Comparison of ENCODE assay signal across 23 cellular contexts in the genomic region with DNA sequence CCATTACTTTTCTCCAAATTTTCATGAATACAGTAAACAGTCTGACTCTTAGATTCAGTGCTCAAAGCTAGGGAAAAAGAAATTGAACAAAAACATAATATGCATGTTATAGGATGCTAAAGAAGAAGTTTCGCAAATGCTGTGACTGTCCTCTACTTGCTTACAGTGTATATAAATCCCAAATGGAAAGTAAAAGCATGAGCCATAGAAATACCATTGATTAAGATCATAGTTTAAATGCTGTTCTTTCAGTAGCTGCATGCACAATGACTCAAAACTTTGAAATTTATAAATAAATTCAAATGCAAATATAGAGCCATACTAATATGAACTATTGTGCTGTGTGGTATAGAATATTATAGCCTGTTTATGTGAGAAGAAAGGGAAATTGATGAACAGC.
DNase-seq lines count a peak whose midpoint lies in the region; ATAC-seq and TF ChIP-seq lines count a peak whose summit lies in the region.
"Had no signal": no experiment of that assay in that cellular context is flagged by ENCODE, and none has a peak within 500 bp of the region (broad histone marks: within the 10 kb centered on the region; RNA-seq: fewer than 3 reads in every experiment).

No MANE protein-coding gene starts in this region.

- H3K9me3 ChIP-seq in RWPE2 (ENCODE audit: severe bottlenecking), result no peaks in the 10 kb centered on the region
- H3K9me3 ChIP-seq: BE2C had no signal

- no peaks in the 10 kb centered on the region for H3K27me3 ChIP-seq in RWPE2 (ENCODE audit: insufficient read depth, poor library complexity, severe bottlenecking)
- H3K27me3 ChIP-seq: BE2C had no signal

- H3K4me1 ChIP-seq in RWPE2 (ENCODE audit: insufficient read depth, poor library complexity, severe bottlenecking), result peaks cover 3% of the 10 kb centered on the region
- H3K4me1 ChIP-seq: BE2C had no signal

- peak; percentile 45 for DNase-seq in ELR (ENCODE audit: low read depth)
- DNase-seq in RWPE2 (ENCODE audit: low spot score), result no peak
- DNase-seq in fibroblast of mammary gland (ENCODE audit: low read depth), result peak; percentile 33
- DNase-seq in iris pigment epithelial cell (ENCODE audit: low read depth), result peak; percentile 44
- no peak for DNase-seq in 8988T
- DNase-seq in occipital lobe (lab: John Stamatoyannopoulos, UW), result no peak
- DNase-seq: BE2C; CD4-positive, CD25-positive, alpha-beta regulatory T cell; DMS79; H9; KBM-7; MM.1S; NCI-H1048; NCI-H1417 treated with DMSO at 0.1 percent for 48 hours; NCI-H187; NCI-H2107; NCI-H446 treated with DMSO at 0.1 percent for 48 hours; NCI-H526 treated with DMSO at 0.1 percent for 48 hours; PC-9 had no signal

- H3K27ac ChIP-seq in RWPE2 (ENCODE audit: poor library complexity, severe bottlenecking), result no peak overlapping the region
- H3K27ac ChIP-seq: PC-9, RWPE1 had no signal

- H3K4me3 ChIP-seq in RWPE2 (ENCODE audit: severe bottlenecking), result no peak overlapping the region
- no peak overlapping the region for H3K4me3 ChIP-seq in fibroblast of mammary gland (ENCODE audit: control insufficient read depth, low read depth, low read length)
- H3K4me3 ChIP-seq: PC-9 had no signal

- peak; percentile 52; the same call in 2 of the 3 replicates for ATAC-seq in RWPE2 (ENCODE audit: low read depth)
- no peak for ATAC-seq in HG03460 (IDR thresholded peaks at IDR 0.05; ENCODE audit: unreplicated experiment)
- ATAC-seq in GM18873 (IDR thresholded peaks at IDR 0.05; ENCODE audit: low FRiP score, unreplicated experiment), result no peak
- ATAC-seq: SK-N-SH treated with all-trans-retinoic acid at 6 μM for 48 hours had no signal

- no peaks in the 10 kb centered on the region for H3K36me3 ChIP-seq in RWPE2 (ENCODE audit: low read depth)
- H3K36me3 ChIP-seq: BE2C had no signal

- no peak for TF ChIP-seq CTCF in RWPE2 (IDR thresholded peaks at IDR 0.05; ENCODE audit: poor library complexity, severe bottlenecking)
- TF ChIP-seq CTCF in fibroblast of mammary gland (conservative IDR thresholded peaks at IDR 0.05; ENCODE audit: control insufficient read depth, insufficient read depth, low read depth, low read length), result no peak

Comparison
In these comparisons a context has a peak if more than half of its experiments do, and no peak if none do; other contexts are left out.
1. DNase-seq: peak in ELR (single experiment), fibroblast of mammary gland (single experiment) and iris pigment epithelial cell (single experiment); none in RWPE2 (single experiment), 8988T (single experiment) and occipital lobe (single experiment).